ENCODE assay signal across 18 cellular contexts in genomic region chr6:121503633-121504032, GRCh38.
DNase-seq lines count a peak whose midpoint lies in the region; ATAC-seq and TF ChIP-seq lines count a peak whose summit lies in the region.
"Had no signal": no experiment of that assay in that cellular context is flagged by ENCODE, and none has a peak within 500 bp of the region (broad histone marks: within the 10 kb centered on the region; RNA-seq: fewer than 3 reads in every experiment).

No MANE protein-coding gene starts in this region.

- no peaks in the 10 kb centered on the region for H3K9me3 Mint-ChIP-seq in MCF 10A (ENCODE audit: unreplicated experiment)
- H3K9me3 Mint-ChIP-seq: brain, T-cell had no signal

- POLR2A ChIA-PET in MCF 10A (lab: Yijun Ruan, JAX) (no interaction called here), GM10248 (lab: Yijun Ruan, JAX) (no interaction called here)

- H3K36me3 ChIP-seq in breast epithelium (no peaks in the 10 kb centered on the region), vagina (no peaks in the 10 kb centered on the region)
- H3K36me3 ChIP-seq: neutrophil, Peyer's patch, spleen had no signal

- no peak for TF ChIP-seq CTCF in MCF 10A (IDR thresholded peaks at IDR 0.05; ENCODE audit: unreplicated experiment)
- no peak for TF ChIP-seq CTCF in breast epithelium (IDR thresholded peaks at IDR 0.05)
- TF ChIP-seq CTCF in omental fat pad (IDR thresholded peaks at IDR 0.05): no peak
- no peak for TF ChIP-seq CTCF in vagina (IDR thresholded peaks at IDR 0.05)
- TF ChIP-seq CTCF in GM10248 (IDR thresholded peaks at IDR 0.05; ENCODE audit: control extremely low read depth, extremely low read depth, low read depth, missing control alignments): no peak

- CTCF ChIA-PET in MCF 10A (lab: Yijun Ruan, JAX) (no interaction called here), GM10248 (lab: Yijun Ruan, JAX) (interaction anchor here (1.4 kb wide), 1 partner anchor 13 kb away, joined by 3 read pairs; no protein-coding TSS in a partner anchor)

- no peak overlapping the region for H3K4me3 Mint-ChIP-seq in MCF 10A (ENCODE audit: unreplicated experiment)
- H3K4me3 Mint-ChIP-seq: brain; CD4-positive, CD25-positive, alpha-beta regulatory T cell; T-cell had no signal

- no peaks in the 10 kb centered on the region for H3K36me3 Mint-ChIP-seq in MCF 10A (ENCODE audit: insufficient read depth, unreplicated experiment)
- H3K36me3 Mint-ChIP-seq: brain; CD4-positive, CD25-positive, alpha-beta regulatory T cell; T-cell had no signal

- peaks cover 21% of the 10 kb centered on the region for H3K4me1 Mint-ChIP-seq in MCF 10A (ENCODE audit: insufficient read depth, unreplicated experiment)
- H3K4me1 Mint-ChIP-seq: brain; CD4-positive, CD25-positive, alpha-beta regulatory T cell had no signal

- H3K27ac ChIP-seq in breast epithelium: peak overlapping the region in 1 of 2 donors; percentile 12
- H3K27ac ChIP-seq in epithelial cell of prostate: peak overlapping the region; percentile 78
- peak overlapping the region; percentile 67 for H3K27ac ChIP-seq in vagina
- H3K27ac ChIP-seq: neutrophil, Peyer's patch, spleen had no signal

- intact Hi-C loops in MCF 10A (cut with micrococcal nuclease) (no loop called here), breast epithelium (cut with DNase I; ENCODE audit: low total_unique reads) (no loop called here), vagina (cut with DNase I) (no loop called here)

- H3K27ac Mint-ChIP-seq in MCF 10A (ENCODE audit: low read depth, unreplicated experiment): peak overlapping the region; percentile 67
- H3K27ac Mint-ChIP-seq: CD4-positive, CD25-positive, alpha-beta regulatory T cell; T-cell had no signal

- H3K4me1 ChIP-seq in breast epithelium: no peaks in the 10 kb centered on the region
- H3K4me1 ChIP-seq in vagina: peaks cover 29% of the 10 kb centered on the region
- H3K4me1 ChIP-seq: Peyer's patch, spleen had no signal

- no peaks in the 10 kb centered on the region for H3K27me3 Mint-ChIP-seq in MCF 10A (ENCODE audit: insufficient read depth, unreplicated experiment)
- H3K27me3 Mint-ChIP-seq: brain; CD4-positive, CD25-positive, alpha-beta regulatory T cell had no signal

- no peak for TF ChIP-seq POLR2A in breast epithelium (IDR thresholded peaks at IDR 0.05)
- TF ChIP-seq POLR2A in vagina (IDR thresholded peaks at IDR 0.05): no peak

- ATAC-seq in omental fat pad (ENCODE audit: low FRiP score) (peak; percentile 25), GM18519 (IDR thresholded peaks at IDR 0.05; ENCODE audit: low FRiP score, unreplicated experiment) (no peak), HG03135 (IDR thresholded peaks at IDR 0.05; ENCODE audit: unreplicated experiment) (no peak)
- ATAC-seq: T-cell had no signal

- DNase-seq in MCF 10A (ENCODE audit: unreplicated experiment) (no peak), breast epithelium (ENCODE audit: low spot score in 2 of 2) (no peak), epithelial cell of prostate (ENCODE audit: low read depth, low spot score) (no peak), omental fat pad (ENCODE audit: low spot score) (no peak), vagina (ENCODE audit: extremely low spot score in 2 of 2) (no peak), GM10248 (ENCODE audit: extremely low spot score) (no peak)
- DNase-seq: activated effector memory CD4-positive, alpha-beta T cell treated with Interleukin-2 at 50 U/mL for 16 hours; CD4-positive, CD25-positive, alpha-beta regulatory T cell; effector CD8-positive, alpha-beta T cell; midbrain; NCI-H187; Peyer's patch; spleen; T-cell had no signal

- H3K9me3 ChIP-seq in breast epithelium (no peaks in the 10 kb centered on the region), vagina (no peaks in the 10 kb centered on the region)
- H3K9me3 ChIP-seq: neutrophil, Peyer's patch, spleen had no signal

- BruUV-seq in MCF 10A (replicated peaks; lab: Mats Ljungman, UMichigan): no TSS peak

- H3K27me3 ChIP-seq in breast epithelium: no peaks in the 10 kb centered on the region
- H3K27me3 ChIP-seq in vagina: no peaks in the 10 kb centered on the region
- H3K27me3 ChIP-seq: neutrophil, Peyer's patch, spleen had no signal

- H3K4me3 ChIP-seq in breast epithelium (no peak overlapping the region), vagina (no peak overlapping the region)
- H3K4me3 ChIP-seq: Peyer's patch, spleen had no signal
